In genomic region chr19:12800873-12801465, GRCh38 we compare ENCODE assay signal across 8 cellular contexts. TPM values are rescaled to one million over a fixed set of nuclear protein-coding genes. Genes with fewer than 3 reads are reported as not detected.
DNase-seq lines count a peak whose midpoint lies in the region; ATAC-seq, FAIRE-seq and TF ChIP-seq lines count a peak whose summit lies in the region.

No MANE protein-coding gene starts in this region.

- TF ChIP-seq POLR2A in endothelial cell of umbilical vein (IDR thresholded peaks at IDR 0.05; ENCODE audit: low read depth, low read length): no peak

- H3K36me3 Mint-ChIP-seq in T-helper 2 cell treated with Interferon-gamma antibody and Interleukin-4, amounts not matched to agents 5 μg/mL and 100 μg/mL, for 36 hours (ENCODE audit: low read depth): peaks cover 13% of the 10 kb centered on the region
- no peaks in the 10 kb centered on the region for H3K36me3 Mint-ChIP-seq in natural killer cell treated with Interleukin-12 subunit alpha and Interleukin-12 subunit beta and Interleukin-15 and Interleukin-18, amount 100 ng/mL, for 72 hours

- no peak overlapping the region for H3K27ac ChIP-seq in endothelial cell of umbilical vein (ENCODE audit: insufficient read depth, low read depth, low read length)

- peak overlapping the region; percentile 63 for H2AFZ ChIP-seq in endothelial cell of umbilical vein (ENCODE audit: low read depth, low read length)

- peaks cover 23% of the 10 kb centered on the region for H3K4me1 Mint-ChIP-seq in T-helper 2 cell treated with Interferon-gamma antibody and Interleukin-4, amounts not matched to agents 5 μg/mL and 100 μg/mL, for 36 hours (ENCODE audit: low read depth)
- H3K4me1 Mint-ChIP-seq in natural killer cell treated with Interleukin-12 subunit alpha and Interleukin-12 subunit beta and Interleukin-15 and Interleukin-18, amount 100 ng/mL, for 72 hours (ENCODE audit: low read depth in 2 of 2): peaks cover 15 to 18% of the 10 kb centered on the region in 2 donors

- H3K27me3 ChIP-seq in H7 (ENCODE audit: control insufficient read depth, insufficient read depth, low read length): peaks cover 9% of the 10 kb centered on the region
- no peaks in the 10 kb centered on the region for H3K27me3 ChIP-seq in endothelial cell of umbilical vein (ENCODE audit: control insufficient read depth in 2 of 2, insufficient read depth in 2 of 2, low read length in 2 of 2)

- H3K9ac ChIP-seq in endothelial cell of umbilical vein (replicated peaks; ENCODE audit: extremely low read depth, insufficient read depth, low read length): peak overlapping the region; percentile 57

- H3K9me3 Mint-ChIP-seq in T-helper 2 cell treated with Interferon-gamma antibody and Interleukin-4, amounts not matched to agents 5 μg/mL and 100 μg/mL, for 36 hours: no peaks in the 10 kb centered on the region
- no peaks in the 10 kb centered on the region for H3K9me3 Mint-ChIP-seq in natural killer cell treated with Interleukin-12 subunit alpha and Interleukin-12 subunit beta and Interleukin-15 and Interleukin-18, amount 100 ng/mL, for 72 hours

- TSS peak; percentile 48 for BruUV-seq in endothelial cell of umbilical vein (replicated peaks; lab: Mats Ljungman, UMichigan)

- H3K36me3 ChIP-seq in H7 (replicated peaks; ENCODE audit: control insufficient read depth, insufficient read depth, low read length) (peaks cover 14% of the 10 kb centered on the region), endothelial cell of umbilical vein (ENCODE audit: control insufficient read depth in 2 of 2, extremely low read depth in 1 of 2, insufficient read depth in 2 of 2, low read length in 2 of 2) (peaks cover 0 to 12% of the 10 kb centered on the region in 2 experiments)

- POLR2A ChIA-PET in endothelial cell of umbilical vein (lab: Charles Lee): interaction anchor here (0.6 to 1.4 kb wide), 2 partner anchors 9 to 62 kb away, joined by 4 to 5 read pairs; partner anchors contain the start of gene JUNB

- DNase-seq in H7 (peak; percentile 76), endothelial cell of umbilical vein (ENCODE audit: low read depth, low spot score) (no peak), DMS114 treated with DMSO at 0.1 percent for 48 hours (lab: John Stamatoyannopoulos, UW; ENCODE audit: unreplicated experiment) (no peak), DMS153 treated with DMSO at 0.1 percent for 48 hours (lab: John Stamatoyannopoulos, UW; ENCODE audit: unreplicated experiment) (no peak)
- no peak for DNase-seq in T-helper 2 cell treated with Interferon-gamma antibody and Interleukin-4, amounts not matched to agents 5 μg/mL and 100 μg/mL, for 36 hours (ENCODE audit: low spot score)
- DNase-seq in natural killer cell treated with Interleukin-12 subunit alpha and Interleukin-12 subunit beta and Interleukin-15 and Interleukin-18, amount 100 ng/mL, for 72 hours (ENCODE audit: low spot score): no peak
- DNase-seq in central memory CD4-positive, alpha-beta T cell: no peak

- no peak for TF ChIP-seq CTCF in endothelial cell of umbilical vein (IDR thresholded peaks at IDR 0.05; ENCODE audit: extremely low read depth in 1 of 2, insufficient read depth in 1 of 2, low read depth in 1 of 2, low read length in 2 of 2)

- no peaks in the 10 kb centered on the region for H3K9me1 ChIP-seq in endothelial cell of umbilical vein (replicated peaks; ENCODE audit: control insufficient read depth, extremely low read depth, insufficient read depth, low read length)

- H3K4me1 ChIP-seq in endothelial cell of umbilical vein (ENCODE audit: control insufficient read depth, extremely low read depth, insufficient read depth, low read length): peaks cover 13% of the 10 kb centered on the region

- intact Hi-C loops in endothelial cell of umbilical vein (cut with micrococcal nuclease): loop anchor here (2.0 kb wide), 1 partner anchor 46 kb away; no protein-coding TSS in a partner anchor

- no peaks in the 10 kb centered on the region for H4K20me1 ChIP-seq in endothelial cell of umbilical vein (replicated peaks; ENCODE audit: control insufficient read depth, extremely low read depth, insufficient read depth, low read length)

- H3K27me3 Mint-ChIP-seq in T-helper 2 cell treated with Interferon-gamma antibody and Interleukin-4, amounts not matched to agents 5 μg/mL and 100 μg/mL, for 36 hours (ENCODE audit: low read depth): no peaks in the 10 kb centered on the region
- no peaks in the 10 kb centered on the region for H3K27me3 Mint-ChIP-seq in natural killer cell treated with Interleukin-12 subunit alpha and Interleukin-12 subunit beta and Interleukin-15 and Interleukin-18, amount 100 ng/mL, for 72 hours

- H3K79me2 ChIP-seq in endothelial cell of umbilical vein (ENCODE audit: control insufficient read depth, insufficient read depth, low read length): peaks cover 14% of the 10 kb centered on the region

- no peak for FAIRE-seq in endothelial cell of umbilical vein (lab: Jason Lieb, UNC)

- peak; percentile 44 to 60 for ATAC-seq in natural killer cell treated with Interleukin-12 subunit alpha and Interleukin-12 subunit beta and Interleukin-15 and Interleukin-18, amount 100 ng/mL, for 72 hours
- no peak for ATAC-seq in GM18517 (IDR thresholded peaks at IDR 0.05; ENCODE audit: unreplicated experiment)

- dilution Hi-C loops in endothelial cell of umbilical vein (cut with MboI; ENCODE audit: extremely low pct_ligation_motif_present, low sequenced_read_pairs): no loop called here

- H3K4me2 ChIP-seq in endothelial cell of umbilical vein (ENCODE audit: insufficient read depth, low read length): peak overlapping the region; percentile 68

- H3K4me3 ChIP-seq in H7 (ENCODE audit: insufficient read depth, low read depth, low read length): peak overlapping the region; percentile 97
- peak overlapping the region; percentile 40 to 72 (median 64) for H3K4me3 ChIP-seq in endothelial cell of umbilical vein (replicated peaks in 1 of 3; ENCODE audit: insufficient read depth in 1 of 3, low read depth in 1 of 3, low read length in 3 of 3)

- no peaks in the 10 kb centered on the region for H3K9me3 ChIP-seq in endothelial cell of umbilical vein (replicated peaks; ENCODE audit: control insufficient read depth, insufficient read depth, low read length)

- peak overlapping the region; percentile 84 for H3K27ac Mint-ChIP-seq in T-helper 2 cell treated with Interferon-gamma antibody and Interleukin-4, amounts not matched to agents 5 μg/mL and 100 μg/mL, for 36 hours
- H3K27ac Mint-ChIP-seq in natural killer cell treated with Interleukin-12 subunit alpha and Interleukin-12 subunit beta and Interleukin-15 and Interleukin-18, amount 100 ng/mL, for 72 hours: peak overlapping the region; percentile 35 to 41

- CTCF ChIA-PET in endothelial cell of umbilical vein (lab: Charles Lee): interaction anchor here (4.1 to 13.8 kb wide), 3 partner anchors 24 to 46 kb away, joined by 30 to 524 read pairs (median 387); partner anchors contain the start of gene HOOK2

- H3K4me3 Mint-ChIP-seq in T-helper 2 cell treated with Interferon-gamma antibody and Interleukin-4, amounts not matched to agents 5 μg/mL and 100 μg/mL, for 36 hours: peak overlapping the region; percentile 88
- H3K4me3 Mint-ChIP-seq in natural killer cell treated with Interleukin-12 subunit alpha and Interleukin-12 subunit beta and Interleukin-15 and Interleukin-18, amount 100 ng/mL, for 72 hours: peak overlapping the region; percentile 77

RNA-seq across cellular contexts. Expression of gene PRDX2, which starts 0.6 kb away (rescaled TPM):
- 508 and 571 TPM in 2 replicates for total RNA-seq in H7 (2014; rRNA removed; shearing (Covaris generic))
- total RNA-seq in endothelial cell of umbilical vein: 247 and 255 TPM in 2 replicates
- polyA plus RNA-seq in endothelial cell of umbilical vein: 490 and 492 TPM in 2 replicates
- polyA plus RNA-seq in endothelial cell of umbilical vein (2011; cell fraction: cytosol; rRNA removed): 437 and 438 TPM in 2 replicates
- 163 and 200 TPM in 2 replicates for polyA plus RNA-seq in endothelial cell of umbilical vein (2011; cell fraction: nucleus; rRNA removed)
- 389 and 460 TPM in 2 replicates for polyA plus RNA-seq in endothelial cell of umbilical vein (2012)
- polyA minus RNA-seq in endothelial cell of umbilical vein: 168 and 191 TPM in 2 replicates
- 491 TPM for polyA minus RNA-seq in endothelial cell of umbilical vein (2011; cell fraction: cytosol; rRNA and poly(A)+ RNA removed)
- polyA minus RNA-seq in endothelial cell of umbilical vein (2011; cell fraction: nucleus; rRNA and poly(A)+ RNA removed): 32.8 and 38.3 TPM in 2 replicates
- total RNA-seq in natural killer cell treated with Interleukin-12 subunit alpha and Interleukin-12 subunit beta and Interleukin-15 and Interleukin-18, amount 100 ng/mL, for 72 hours: 100 to 1,000 TPM; 150 to 226 TPM

RNA-seq across cellular contexts. Expression of gene THSD8, which starts 0.9 kb away (rescaled TPM):
- total RNA-seq in H7 (2014; rRNA removed; shearing (Covaris generic)): not detected in 2 replicates
- 13.2 and 15.9 TPM in 2 replicates for total RNA-seq in endothelial cell of umbilical vein
- polyA plus RNA-seq in endothelial cell of umbilical vein: 2.6 TPM in 1 of 2 replicates, not detected in the other
- polyA plus RNA-seq in endothelial cell of umbilical vein (2011; cell fraction: cytosol; rRNA removed): 2.1 and 3.7 TPM in 2 replicates
- 1.5 and 2.3 TPM in 2 replicates for polyA plus RNA-seq in endothelial cell of umbilical vein (2011; cell fraction: nucleus; rRNA removed)
- polyA plus RNA-seq in endothelial cell of umbilical vein (2012): 9.7 and 11.2 TPM in 2 replicates
- not detected in 2 replicates for polyA minus RNA-seq in endothelial cell of umbilical vein
- polyA minus RNA-seq in endothelial cell of umbilical vein (2011; cell fraction: cytosol; rRNA and poly(A)+ RNA removed): not detected
- polyA minus RNA-seq in endothelial cell of umbilical vein (2011; cell fraction: nucleus; rRNA and poly(A)+ RNA removed): not detected in 2 replicates
- total RNA-seq in natural killer cell treated with Interleukin-12 subunit alpha and Interleukin-12 subunit beta and Interleukin-15 and Interleukin-18, amount 100 ng/mL, for 72 hours: 10 to 100 TPM in 1 of 2 donors, 1 to 10 TPM in 1; 8.7 to 19.5 TPM

RNA-seq across cellular contexts. Expression of gene RNASEH2A, which starts 5.4 kb away (rescaled TPM):
- total RNA-seq in H7 (2014; rRNA removed; shearing (Covaris generic)): 85.4 and 104 TPM in 2 replicates
- total RNA-seq in endothelial cell of umbilical vein: 25.6 and 28.5 TPM in 2 replicates
- 36.7 and 45.4 TPM in 2 replicates for polyA plus RNA-seq in endothelial cell of umbilical vein
- 37.3 and 43.6 TPM in 2 replicates for polyA plus RNA-seq in endothelial cell of umbilical vein (2011; cell fraction: cytosol; rRNA removed)
- polyA plus RNA-seq in endothelial cell of umbilical vein (2011; cell fraction: nucleus; rRNA removed): 20.3 and 27.2 TPM in 2 replicates
- polyA plus RNA-seq in endothelial cell of umbilical vein (2012): 23.5 and 28.2 TPM in 2 replicates
- 33.3 and 34.1 TPM in 2 replicates for polyA minus RNA-seq in endothelial cell of umbilical vein
- polyA minus RNA-seq in endothelial cell of umbilical vein (2011; cell fraction: cytosol; rRNA and poly(A)+ RNA removed): 111 TPM
- polyA minus RNA-seq in endothelial cell of umbilical vein (2011; cell fraction: nucleus; rRNA and poly(A)+ RNA removed): 5.2 and 5.4 TPM in 2 replicates
- total RNA-seq in natural killer cell treated with Interleukin-12 subunit alpha and Interleukin-12 subunit beta and Interleukin-15 and Interleukin-18, amount 100 ng/mL, for 72 hours: 10 to 100 TPM; 20.8 to 63.5 TPM

RNA-seq across cellular contexts. Expression of gene JUNB, which starts 9.7 kb away (rescaled TPM):
- total RNA-seq in H7 (2014; rRNA removed; shearing (Covaris generic)): 10.0 and 22.6 TPM in 2 replicates
- total RNA-seq in endothelial cell of umbilical vein: 22.8 and 31.6 TPM in 2 replicates
- polyA plus RNA-seq in endothelial cell of umbilical vein: 72.9 and 74.4 TPM in 2 replicates
- 26.6 and 63.6 TPM in 2 replicates for polyA plus RNA-seq in endothelial cell of umbilical vein (2011; cell fraction: cytosol; rRNA removed)
- 92.2 and 120 TPM in 2 replicates for polyA plus RNA-seq in endothelial cell of umbilical vein (2011; cell fraction: nucleus; rRNA removed)
- polyA plus RNA-seq in endothelial cell of umbilical vein (2012): 11.7 and 24.3 TPM in 2 replicates
- polyA minus RNA-seq in endothelial cell of umbilical vein: 12.4 and 15.3 TPM in 2 replicates
- polyA minus RNA-seq in endothelial cell of umbilical vein (2011; cell fraction: cytosol; rRNA and poly(A)+ RNA removed): 126 TPM
- polyA minus RNA-seq in endothelial cell of umbilical vein (2011; cell fraction: nucleus; rRNA and poly(A)+ RNA removed): 21.6 and 61.5 TPM in 2 replicates
- 100 to 1,000 TPM; 252 to 329 TPM for total RNA-seq in natural killer cell treated with Interleukin-12 subunit alpha and Interleukin-12 subunit beta and Interleukin-15 and Interleukin-18, amount 100 ng/mL, for 72 hours

RNA-seq across cellular contexts. Expression of gene HOOK2, which starts 25.6 kb away (rescaled TPM):
- total RNA-seq in H7 (2014; rRNA removed; shearing (Covaris generic)): 15.4 and 30.4 TPM in 2 replicates
- 17.3 and 20.0 TPM in 2 replicates for total RNA-seq in endothelial cell of umbilical vein
- polyA plus RNA-seq in endothelial cell of umbilical vein: 7.6 and 8.0 TPM in 2 replicates
- polyA plus RNA-seq in endothelial cell of umbilical vein (2011; cell fraction: cytosol; rRNA removed): 4.0 and 4.8 TPM in 2 replicates
- polyA plus RNA-seq in endothelial cell of umbilical vein (2011; cell fraction: nucleus; rRNA removed): 49.2 and 50.7 TPM in 2 replicates
- 9.4 and 14.5 TPM in 2 replicates for polyA plus RNA-seq in endothelial cell of umbilical vein (2012)
- 11.5 and 14.9 TPM in 2 replicates for polyA minus RNA-seq in endothelial cell of umbilical vein
- 5.0 TPM for polyA minus RNA-seq in endothelial cell of umbilical vein (2011; cell fraction: cytosol; rRNA and poly(A)+ RNA removed)
- 15.1 and 18.5 TPM in 2 replicates for polyA minus RNA-seq in endothelial cell of umbilical vein (2011; cell fraction: nucleus; rRNA and poly(A)+ RNA removed)
- 10 to 100 TPM; 19.5 to 20.7 TPM for total RNA-seq in natural killer cell treated with Interleukin-12 subunit alpha and Interleukin-12 subunit beta and Interleukin-15 and Interleukin-18, amount 100 ng/mL, for 72 hours
